In the genomic region with DNA sequence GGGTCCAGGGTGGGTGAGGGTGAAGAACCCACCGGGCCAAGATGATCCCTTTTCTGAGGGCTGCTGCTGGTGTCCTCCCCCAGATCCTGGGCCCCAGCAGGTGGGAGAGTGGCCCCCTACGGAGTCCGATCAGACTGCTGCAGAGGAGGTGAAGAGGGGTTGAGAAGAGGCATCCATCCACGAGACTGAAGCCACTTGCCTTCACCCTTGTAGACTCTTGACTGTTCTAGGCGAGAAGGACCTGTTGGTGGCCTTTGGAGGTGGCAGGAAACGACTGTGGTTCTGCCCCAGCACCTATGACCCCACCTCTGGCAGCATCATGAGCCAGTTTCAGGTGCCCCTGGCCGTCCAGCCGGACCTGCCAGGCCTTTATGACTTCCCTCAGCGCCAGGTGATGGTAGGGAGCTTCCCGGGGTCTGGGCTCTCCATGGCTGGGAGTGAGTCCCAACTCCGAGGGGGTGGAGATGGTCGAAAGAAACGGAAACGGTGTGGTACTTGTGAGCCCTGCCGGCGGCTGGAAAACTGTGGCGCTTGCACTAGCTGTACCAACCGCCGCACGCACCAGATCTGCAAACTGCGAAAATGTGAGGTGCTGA, we compare ENCODE assay signal across 8 cellular contexts. TPM values are rescaled to one million over a fixed set of nuclear protein-coding genes. Genes with fewer than 3 reads are reported as not detected.
A peak's percentile ranks its signal among the peaks of the same experiment; 100 is the strongest.
DNase-seq lines count a peak whose midpoint lies in the region; ATAC-seq, FAIRE-seq and TF ChIP-seq lines count a peak whose summit lies in the region.

No MANE protein-coding gene starts in this region.

- peaks cover 0 to 8% (median 3%) of the 10 kb centered on the region in 5 donors for H3K36me3 ChIP-seq in subcutaneous abdominal adipose tissue (ENCODE audit: control insufficient read depth in 5 of 5, insufficient read depth in 5 of 5, low read length in 5 of 5)

- peak overlapping the region; percentile 54 for H3K27ac ChIP-seq in subcutaneous abdominal adipose tissue (ENCODE audit: low read depth, low read length)

- DNase-seq in activated CD4-positive, alpha-beta T cell treated with anti-CD3 and anti-CD28 coated beads for 4 hours = peak; percentile 30 to 34
- no peak for DNase-seq in activated CD4-positive, alpha-beta T cell treated with anti-CD3 and anti-CD28 coated beads for 1 hour
- DNase-seq in immature natural killer cell (peak in 1 of 3 donors; percentile 18), GM10266 (ENCODE audit: extremely low spot score) (no peak), Ammon's horn (ENCODE audit: low spot score) (no peak), RCC 7860 (ENCODE audit: low spot score) (no peak)

- peak overlapping the region; percentile 97 for H3K4me3 Mint-ChIP-seq in activated T-helper 17 cell treated with anti-CD3 and anti-CD28 coated beads, Interleukin-2, amount 50 U/mL, for 72 hours
- H3K4me3 Mint-ChIP-seq in immature natural killer cell = peak overlapping the region; percentile 76 to 87 (median 81)

- H3K27me3 Mint-ChIP-seq in activated T-helper 17 cell treated with anti-CD3 and anti-CD28 coated beads, Interleukin-2, amount 50 U/mL, for 72 hours = no peaks in the 10 kb centered on the region
- H3K27me3 Mint-ChIP-seq in immature natural killer cell (ENCODE audit: low read depth in 3 of 3) = peaks cover 7 to 15% (median 13%) of the 10 kb centered on the region in 3 donors

- peaks cover 43% of the 10 kb centered on the region for H3K4me1 Mint-ChIP-seq in activated T-helper 17 cell treated with anti-CD3 and anti-CD28 coated beads, Interleukin-2, amount 50 U/mL, for 72 hours
- H3K4me1 Mint-ChIP-seq in immature natural killer cell = peaks cover 60 to 68% of the 10 kb centered on the region in 2 donors

- FAIRE-seq in RCC 7860 (lab: Jason Lieb, UNC) = no peak

- peak overlapping the region; percentile 53 to 67 (median 63) for H3K4me3 ChIP-seq in subcutaneous abdominal adipose tissue (ENCODE audit: low read depth in 1 of 5, low read length in 5 of 5)

- no peak for TF ChIP-seq CTCF in GM10266 (IDR thresholded peaks at IDR 0.05; ENCODE audit: control insufficient read depth, insufficient read depth, low read depth, missing control alignments)

- H3K9me3 Mint-ChIP-seq in activated T-helper 17 cell treated with anti-CD3 and anti-CD28 coated beads, Interleukin-2, amount 50 U/mL, for 72 hours = no peaks in the 10 kb centered on the region
- H3K9me3 Mint-ChIP-seq in immature natural killer cell = no peaks in the 10 kb centered on the region

- ATAC-seq in activated T-helper 17 cell treated with anti-CD3 and anti-CD28 coated beads, Interleukin-2, amount 50 U/mL, for 72 hours (replicated peaks) = peak; percentile 51

- peaks cover 0 to 3% (median 0%) of the 10 kb centered on the region in 5 donors for H3K27me3 ChIP-seq in subcutaneous abdominal adipose tissue (ENCODE audit: control insufficient read depth in 5 of 5, insufficient read depth in 4 of 5, low read length in 5 of 5)

- H3K9ac ChIP-seq in subcutaneous abdominal adipose tissue (ENCODE audit: low read length in 5 of 5) = peak overlapping the region in 1 of 5 donors; percentile 60

- peak overlapping the region; percentile 65 for H3K27ac Mint-ChIP-seq in activated T-helper 17 cell treated with anti-CD3 and anti-CD28 coated beads, Interleukin-2, amount 50 U/mL, for 72 hours
- peak overlapping the region; percentile 40 to 91 (median 86) for H3K27ac Mint-ChIP-seq in immature natural killer cell

- no peaks in the 10 kb centered on the region for H3K9me3 ChIP-seq in subcutaneous abdominal adipose tissue (ENCODE audit: control insufficient read depth in 5 of 5, low read length in 5 of 5)

- H3K4me1 ChIP-seq in subcutaneous abdominal adipose tissue (ENCODE audit: control insufficient read depth in 5 of 5, insufficient read depth in 5 of 5, low read length in 5 of 5) = peaks cover 4 to 68% (median 58%) of the 10 kb centered on the region in 5 donors

- peaks cover 64% of the 10 kb centered on the region for H3K36me3 Mint-ChIP-seq in activated T-helper 17 cell treated with anti-CD3 and anti-CD28 coated beads, Interleukin-2, amount 50 U/mL, for 72 hours (ENCODE audit: low read depth)
- H3K36me3 Mint-ChIP-seq in immature natural killer cell = peaks cover 5 to 13% (median 9%) of the 10 kb centered on the region in 3 donors

RNA-seq across cellular contexts. Expression of gene TET3, which starts 1.5 kb away (rescaled TPM):
- 10 to 100 TPM; 15.1 to 42.6 TPM for total RNA-seq in activated T-helper 17 cell treated with anti-CD3 and anti-CD28 coated beads, Interleukin-2, amount 50 U/mL, for 72 hours
- 1 to 10 TPM in 1 of 3 donors, under 1 TPM in 1, not detected in 1; 0.16 to 1.2 TPM for polyA plus RNA-seq in immature natural killer cell

RNA-seq across cellular contexts. Expression of gene DGUOK, which starts 59.5 kb away (rescaled TPM):
- 10 to 100 TPM; 66.7 to 87.8 TPM for total RNA-seq in activated T-helper 17 cell treated with anti-CD3 and anti-CD28 coated beads, Interleukin-2, amount 50 U/mL, for 72 hours
- 100 to 1,000 TPM; 207 to 245 (median 223) TPM for polyA plus RNA-seq in immature natural killer cell

Comparison
In these comparisons a context has a peak if more than half of its experiments do, and no peak if none do; other contexts are left out.
1. DNase-seq: peak in activated CD4-positive, alpha-beta T cell treated with anti-CD3 and anti-CD28 coated beads for 4 hours (2 of 2); none in activated CD4-positive, alpha-beta T cell treated with anti-CD3 and anti-CD28 coated beads for 1 hour (single experiment), GM10266 (single experiment), Ammon's horn (single experiment) and RCC 7860 (single experiment).